ENCODE assay signal across 15 cellular contexts in genomic region chr3:11593318-11594034, GRCh38. TPM values are rescaled to one million over a fixed set of nuclear protein-coding genes. Genes with fewer than 3 reads are reported as not detected.
DNase-seq lines count a peak whose midpoint lies in the region; ATAC-seq and TF ChIP-seq lines count a peak whose summit lies in the region.
"Had no signal": no experiment of that assay in that cellular context is flagged by ENCODE, and none has a peak within 500 bp of the region (broad histone marks: within the 10 kb centered on the region; RNA-seq: fewer than 3 reads in every experiment).

No MANE protein-coding gene starts in this region.

- no peak overlapping the region for H3K4me3 ChIP-seq in Caco-2 (ENCODE audit: low read depth, low read length)
- no peak overlapping the region for H3K4me3 ChIP-seq in Panc1 (ENCODE audit: low read depth in 2 of 2, low read length in 2 of 2)
- no peak overlapping the region for H3K4me3 ChIP-seq in right cardiac atrium (ENCODE audit: low read length)
- no peak overlapping the region for H3K4me3 ChIP-seq in psoas muscle

- H3K9me3 ChIP-seq in Caco-2 (no peaks in the 10 kb centered on the region), Panc1 (ENCODE audit: control insufficient read depth, insufficient read depth, low read depth, low read length) (no peaks in the 10 kb centered on the region), right cardiac atrium (ENCODE audit: control insufficient read depth, low read length) (no peaks in the 10 kb centered on the region), psoas muscle (no peaks in the 10 kb centered on the region)
- H3K9me3 ChIP-seq: neutrophil had no signal

- 52% methylated on average over 10 of the region's 10 CpGs for WGBS in right cardiac atrium
- WGBS in psoas muscle, 3 donors, result 54 to 62% (median 55%) methylated on average over 10 of the region's 10 CpGs

- ATAC-seq in Panc1 (no peak), right cardiac atrium (no peak), psoas muscle (no peak), HG03432 (IDR thresholded peaks at IDR 0.05; ENCODE audit: unreplicated experiment) (no peak), GM21737 (IDR thresholded peaks at IDR 0.05; ENCODE audit: unreplicated experiment) (no peak)

- POLR2A ChIA-PET in Caco-2 (lab: Charles Lee), result no interaction called here
- POLR2A ChIA-PET in Panc1 (lab: Charles Lee), result interaction anchor here (0.6 kb wide), 1 partner anchor 15 kb away, joined by 8 read pairs; no protein-coding TSS in a partner anchor

- TF ChIP-seq CTCF in Caco-2 (IDR thresholded peaks at IDR 0.05; ENCODE audit: insufficient read depth in 1 of 2, low read depth in 1 of 2, low read length in 1 of 2, severe bottlenecking in 1 of 2, unreplicated experiment in 1 of 2) (no peak), Panc1 (IDR thresholded peaks at IDR 0.05) (no peak), psoas muscle (IDR thresholded peaks at IDR 0.05) (no peak)

- in situ Hi-C loops in Panc1 (cut with HindIII; ENCODE audit: low pct_unique_long_range_greater_than_20kb, low sequenced_read_pairs), result no loop called here

- no peak for DNase-seq in Caco-2
- DNase-seq in Panc1 (ENCODE audit: low read depth, low spot score), result no peak
- no peak for DNase-seq in right cardiac atrium
- no peak for DNase-seq in psoas muscle
- DNase-seq in DMS79 (lab: John Stamatoyannopoulos, UW), result no peak
- DNase-seq in DMS53 treated with DMSO at 0.1 percent for 48 hours (lab: John Stamatoyannopoulos, UW; ENCODE audit: unreplicated experiment), result no peak
- DNase-seq: activated CD4-positive, alpha-beta T cell treated with anti-CD3 and anti-CD28 coated beads for 4 hours; activated T-cell treated with anti-CD3 and anti-CD28 coated beads, Interleukin-2, amount 50 U/mL, for 48 hours; DMS153; NCI-H1436 treated with DMSO at 0.1 percent for 48 hours; NCI-H510A treated with DMSO at 0.1 percent for 48 hours had no signal

- H3K36me3 ChIP-seq in Caco-2 (ENCODE audit: control insufficient read depth, insufficient read depth, low read length) (0 out of 2 replicates have a peak, but pooled peaks cover 2% of the 10 kb centered on the region), Panc1 (ENCODE audit: control insufficient read depth, insufficient read depth, low read length) (no peaks in the 10 kb centered on the region), psoas muscle (ENCODE audit: insufficient read depth in 1 of 2, low read depth in 1 of 2) (no peaks in the 10 kb centered on the region)
- H3K36me3 ChIP-seq: neutrophil had no signal

- intact Hi-C loops in Caco-2 (cut with micrococcal nuclease; ENCODE audit: unreplicated experiment) (no loop called here), Panc1 (cut with micrococcal nuclease; ENCODE audit: unreplicated experiment) (no loop called here), right cardiac atrium (cut with DNase I) (loop anchor here in 1 of 4 donors (5.0 kb wide), 1 partner anchor 49 kb away; the partner anchor contains the start of gene VGLL4), psoas muscle (cut with DNase I) (no loop called here)

- H3K4me3 Mint-ChIP-seq in Caco-2 (ENCODE audit: unreplicated experiment), result no peak overlapping the region

- H3K9me3 Mint-ChIP-seq in Caco-2 (ENCODE audit: unreplicated experiment), result peaks cover 14% of the 10 kb centered on the region

- peaks cover 29% of the 10 kb centered on the region for H3K36me3 Mint-ChIP-seq in Caco-2 (ENCODE audit: insufficient read depth, unreplicated experiment)

- no TSS peak for BruUV-seq in Caco-2 (replicated peaks; lab: Mats Ljungman, UMichigan)
- BruUV-seq in Panc1 (replicated peaks; lab: Mats Ljungman, UMichigan), result no TSS peak

- no peaks in the 10 kb centered on the region for H3K27me3 Mint-ChIP-seq in Caco-2 (ENCODE audit: insufficient read depth, unreplicated experiment)

- peak overlapping the region; percentile 86 for H3K27ac Mint-ChIP-seq in Caco-2 (ENCODE audit: unreplicated experiment)

- CTCF ChIA-PET in Caco-2 (lab: Charles Lee) (no interaction called here), Panc1 (lab: Charles Lee) (no interaction called here)

- H3K4me1 Mint-ChIP-seq in Caco-2 (ENCODE audit: low read depth, unreplicated experiment), result peaks cover 25% of the 10 kb centered on the region

- H3K27ac ChIP-seq in Panc1 (ENCODE audit: low read length) (peak overlapping the region; percentile 96), right cardiac atrium (ENCODE audit: low read length) (peak overlapping the region; percentile 30), psoas muscle (peak overlapping the region; percentile 81)
- H3K27ac ChIP-seq: KMS-11, neutrophil had no signal

- H3K4me1 ChIP-seq in Caco-2, result 0 out of 2 replicates have a peak, but pooled peaks cover 11% of the 10 kb centered on the region
- H3K4me1 ChIP-seq in Panc1 (ENCODE audit: control insufficient read depth, insufficient read depth, low read length), result peaks cover 65% of the 10 kb centered on the region
- H3K4me1 ChIP-seq in right cardiac atrium (ENCODE audit: control insufficient read depth, insufficient read depth, low read length), result peaks cover 43% of the 10 kb centered on the region
- H3K4me1 ChIP-seq in psoas muscle, result peaks cover 63% of the 10 kb centered on the region

- H3K27me3 ChIP-seq in Caco-2 (replicated peaks; ENCODE audit: control insufficient read depth, insufficient read depth, low read length) (no peaks in the 10 kb centered on the region), Panc1 (ENCODE audit: control insufficient read depth, insufficient read depth, low read length) (no peaks in the 10 kb centered on the region), right cardiac atrium (ENCODE audit: control insufficient read depth, insufficient read depth) (no peaks in the 10 kb centered on the region), psoas muscle (ENCODE audit: insufficient read depth in 3 of 3, low read length in 2 of 3) (no peaks in the 10 kb centered on the region)
- H3K27me3 ChIP-seq: neutrophil had no signal

RNA-seq across cellular contexts. Expression of gene VGLL4, which starts 50.2 kb away (rescaled TPM):
- 42.8 and 46.1 TPM in 2 replicates for total RNA-seq in Caco-2 (2022)
- total RNA-seq in Panc1 (2021; ENCODE audit: unreplicated experiment), result 66.0 TPM
- polyA plus RNA-seq in Panc1 (2012; ENCODE audit: insufficient read length), result 61.2 TPM
- 10 to 100 TPM; 51.8 to 66.9 (median 59.1) TPM for total RNA-seq in right cardiac atrium
- polyA plus RNA-seq in right cardiac atrium, result 40.9 TPM
- total RNA-seq in psoas muscle, result 10 to 100 TPM; 11.2 to 14.8 (median 12.7) TPM
- 10 to 100 TPM in 1 of 3 donors, 1 to 10 TPM in 2; 8.0 to 14.5 (median 8.3) TPM for polyA plus RNA-seq in psoas muscle

Comparison
In these comparisons a context has a peak if more than half of its experiments do, and no peak if none do; other contexts are left out.
1. H3K27ac ChIP-seq: peak in every context shown above with its lines; median percentile 96 in Panc1; 81 in psoas muscle; 30 in right cardiac atrium.